ENCODE assay signal across 8 cellular contexts in genomic region chr1:197924516-197925123, GRCh38. TPM values are rescaled to one million over a fixed set of nuclear protein-coding genes. Genes with fewer than 3 reads are reported as not detected.
DNase-seq lines count a peak whose midpoint lies in the region; ATAC-seq and TF ChIP-seq lines count a peak whose summit lies in the region.

No MANE protein-coding gene starts in this region.

- ATAC-seq in CD4-positive, CD25-positive, alpha-beta regulatory T cell (ENCODE audit: low read depth in 2 of 2), result peak; percentile 53 to 76
- ATAC-seq in GM18511 (IDR thresholded peaks at IDR 0.05; ENCODE audit: unreplicated experiment) (peak; percentile 75), HG03095 (IDR thresholded peaks at IDR 0.05; ENCODE audit: unreplicated experiment) (peak; percentile 51), left lobe of liver (peak; percentile 78)

- no peak overlapping the region for H3K4me3 Mint-ChIP-seq in CD4-positive, CD25-positive, alpha-beta regulatory T cell

- TF ChIP-seq CTCF in lower leg skin (IDR thresholded peaks at IDR 0.05), result no peak

- DNase-seq in CD4-positive, CD25-positive, alpha-beta regulatory T cell, result peak in 1 of 3 donors; percentile 62
- peak; percentile 43 for DNase-seq in NCI-H345 (lab: John Stamatoyannopoulos, UW)
- peak; percentile 69 for DNase-seq in astrocyte of the hippocampus (ENCODE audit: low read depth, low spot score)
- no peak for DNase-seq in left lobe of liver (ENCODE audit: low spot score)
- DNase-seq in activated effector memory CD4-positive, alpha-beta T cell treated with Interleukin-2 at 50 U/mL for 16 hours, result no peak
- DNase-seq in lower leg skin (ENCODE audit: low spot score in 2 of 2), result no peak

- no peaks in the 10 kb centered on the region for H3K36me3 Mint-ChIP-seq in CD4-positive, CD25-positive, alpha-beta regulatory T cell

- H3K27me3 Mint-ChIP-seq in CD4-positive, CD25-positive, alpha-beta regulatory T cell, result peaks cover 95% of the 10 kb centered on the region

- no peak overlapping the region for H3K4me3 ChIP-seq in CD4-positive, CD25-positive, alpha-beta regulatory T cell (ENCODE audit: low read depth, low read length)
- H3K4me3 ChIP-seq in lower leg skin (ENCODE audit: low read depth, poor library complexity, severe bottlenecking), result no peak overlapping the region

- H3K9me3 ChIP-seq in CD4-positive, CD25-positive, alpha-beta regulatory T cell (ENCODE audit: control insufficient read depth in 2 of 2, low read length in 2 of 2), result no peaks in the 10 kb centered on the region

- peaks cover 0 to 6% (median 0%) of the 10 kb centered on the region in 7 donors for H3K9me3 Mint-ChIP-seq in CD4-positive, CD25-positive, alpha-beta regulatory T cell

- intact Hi-C loops in lower leg skin (cut with DNase I; ENCODE audit: low total_unique reads), result no loop called here

- H3K27me3 ChIP-seq in CD4-positive, CD25-positive, alpha-beta regulatory T cell (ENCODE audit: control insufficient read depth, insufficient read depth, low read length), result peaks cover 55% of the 10 kb centered on the region

- peaks cover 9 to 26% (median 13%) of the 10 kb centered on the region in 4 donors for H3K4me1 Mint-ChIP-seq in CD4-positive, CD25-positive, alpha-beta regulatory T cell

- no peak overlapping the region for H3K27ac Mint-ChIP-seq in CD4-positive, CD25-positive, alpha-beta regulatory T cell

- TF ChIP-seq POLR2A in lower leg skin (IDR thresholded peaks at IDR 0.05), result no peak

- H3K36me3 ChIP-seq in CD4-positive, CD25-positive, alpha-beta regulatory T cell (ENCODE audit: control insufficient read depth, insufficient read depth, low read length), result no peaks in the 10 kb centered on the region

- 8 to 39% methylated on average over 2 to 4 of the region's 4 CpGs for WGBS in lower leg skin, 2 donors

- H3K4me1 ChIP-seq in CD4-positive, CD25-positive, alpha-beta regulatory T cell (ENCODE audit: control insufficient read depth, insufficient read depth, low read length, poor library complexity, severe bottlenecking), result peaks cover 17% of the 10 kb centered on the region

- H3K27ac ChIP-seq in CD4-positive, CD25-positive, alpha-beta regulatory T cell (ENCODE audit: insufficient read depth, low read length, poor library complexity, severe bottlenecking), result no peak overlapping the region

RNA-seq across cellular contexts. Expression of gene LHX9, which starts 7.4 kb away (rescaled TPM):
- total RNA-seq in CD4-positive, CD25-positive, alpha-beta regulatory T cell, result not detected
- not detected for polyA plus RNA-seq in CD4-positive, CD25-positive, alpha-beta regulatory T cell
- 0.23 TPM for total RNA-seq in left lobe of liver
- total RNA-seq in lower leg skin, result not detected

RNA-seq across cellular contexts. Expression of gene C1orf53, which starts 22.2 kb away (rescaled TPM):
- not detected for total RNA-seq in CD4-positive, CD25-positive, alpha-beta regulatory T cell
- 1 to 10 TPM in 2 of 4 donors, not detected in 2; 1.2 to 1.4 TPM for polyA plus RNA-seq in CD4-positive, CD25-positive, alpha-beta regulatory T cell
- total RNA-seq in left lobe of liver (7.0 TPM), lower leg skin (10 to 100 TPM in 1 of 4 donors, 1 to 10 TPM in 2, under 1 TPM in 1; 0.83 to 10.2 (median 2.9) TPM)

Comparison
In these comparisons a context has a peak if more than half of its experiments do, and no peak if none do; other contexts are left out.
1. DNase-seq: peak in NCI-H345 (single experiment) and astrocyte of the hippocampus (single experiment); none in left lobe of liver (single experiment), activated effector memory CD4-positive, alpha-beta T cell treated with Interleukin-2 at 50 U/mL for 16 hours (single experiment) and lower leg skin (0 of 2).
2. Peak in every context shown above with its lines, with median percentiles within 50 percentile points of each other: ATAC-seq.